In genomic region chr3:159829056-159829995, GRCh38 we compare ENCODE assay signal across 8 cellular contexts. TPM values are rescaled to one million over a fixed set of nuclear protein-coding genes. Genes with fewer than 3 reads are reported as not detected.
DNase-seq lines count a peak whose midpoint lies in the region; ATAC-seq lines count a peak whose summit lies in the region.

No MANE protein-coding gene starts in this region.

- ATAC-seq in right cardiac atrium (peak in 1 of 2 donors; percentile 58), GM18867 (IDR thresholded peaks at IDR 0.05; ENCODE audit: unreplicated experiment) (no peak)
- no peak for ATAC-seq in stimulated activated naive B cell treated with anti-CD40 and anti-IgM and Interleukin-4, amounts not matched to agents 10 μg/mL and 1 μg/mL and 100 μg/mL, for 72 hours (replicated peaks)

- no peak overlapping the region for H3K4me3 ChIP-seq in right cardiac atrium (ENCODE audit: low read length)

- no peaks in the 10 kb centered on the region for H3K9me3 ChIP-seq in right cardiac atrium (ENCODE audit: control insufficient read depth, low read length)

- no peaks in the 10 kb centered on the region for H3K27me3 ChIP-seq in right cardiac atrium (ENCODE audit: control insufficient read depth, insufficient read depth)

- H3K27ac ChIP-seq in right cardiac atrium (ENCODE audit: low read length) = no peak overlapping the region

- no peaks in the 10 kb centered on the region for H3K27me3 Mint-ChIP-seq in activated CD4-positive, alpha-beta T cell treated with anti-CD3 and anti-CD28 coated beads, Interleukin-2, amount 10 ng/mL, durations not matched to agents 24 days and 14 days
- H3K27me3 Mint-ChIP-seq in stimulated activated naive B cell treated with anti-CD40 and anti-IgM and Interleukin-4, amounts not matched to agents 10 μg/mL and 1 μg/mL and 100 μg/mL, for 72 hours = no peaks in the 10 kb centered on the region

- WGBS in right cardiac atrium = 74% methylated on average over 10 of the region's 10 CpGs

- DNase-seq in A172 (ENCODE audit: low spot score) (peak; percentile 66), M059J (ENCODE audit: low read depth) (peak; percentile 78), SK-MEL-5 (ENCODE audit: low read depth, low spot score) (peak; percentile 63), right cardiac atrium (peak in 2 of 3 donors; percentile 34 to 65), iPS-NIHi11 (ENCODE audit: low spot score) (no peak)
- DNase-seq in activated CD4-positive, alpha-beta T cell treated with anti-CD3 and anti-CD28 coated beads, Interleukin-2, amount 10 ng/mL, durations not matched to agents 24 days and 14 days = no peak
- no peak for DNase-seq in stimulated activated naive B cell treated with anti-CD40 and anti-IgM and Interleukin-4, amounts not matched to agents 10 μg/mL and 1 μg/mL and 100 μg/mL, for 72 hours

- H3K36me3 Mint-ChIP-seq in activated CD4-positive, alpha-beta T cell treated with anti-CD3 and anti-CD28 coated beads, Interleukin-2, amount 10 ng/mL, durations not matched to agents 24 days and 14 days (ENCODE audit: low read depth) = no peaks in the 10 kb centered on the region
- no peaks in the 10 kb centered on the region for H3K36me3 Mint-ChIP-seq in stimulated activated naive B cell treated with anti-CD40 and anti-IgM and Interleukin-4, amounts not matched to agents 10 μg/mL and 1 μg/mL and 100 μg/mL, for 72 hours

- no peaks in the 10 kb centered on the region for H3K9me3 Mint-ChIP-seq in activated CD4-positive, alpha-beta T cell treated with anti-CD3 and anti-CD28 coated beads, Interleukin-2, amount 10 ng/mL, durations not matched to agents 24 days and 14 days
- H3K9me3 Mint-ChIP-seq in stimulated activated naive B cell treated with anti-CD40 and anti-IgM and Interleukin-4, amounts not matched to agents 10 μg/mL and 1 μg/mL and 100 μg/mL, for 72 hours = no peaks in the 10 kb centered on the region

- H3K4me3 Mint-ChIP-seq in activated CD4-positive, alpha-beta T cell treated with anti-CD3 and anti-CD28 coated beads, Interleukin-2, amount 10 ng/mL, durations not matched to agents 24 days and 14 days = no peak overlapping the region
- H3K4me3 Mint-ChIP-seq in stimulated activated naive B cell treated with anti-CD40 and anti-IgM and Interleukin-4, amounts not matched to agents 10 μg/mL and 1 μg/mL and 100 μg/mL, for 72 hours = no peak overlapping the region

- peaks cover 4% of the 10 kb centered on the region for H3K4me1 ChIP-seq in right cardiac atrium (ENCODE audit: control insufficient read depth, insufficient read depth, low read length)

- intact Hi-C loops in right cardiac atrium (cut with DNase I) = loop anchor here in 3 of 4 donors (5.0 to 10.0 kb wide), 3 partner anchors 53 to 178 kb away; no protein-coding TSS in a partner anchor
- intact Hi-C loops in activated CD4-positive, alpha-beta T cell treated with anti-CD3 and anti-CD28 coated beads, Interleukin-2, amount 10 ng/mL, durations not matched to agents 24 days and 14 days (cut with micrococcal nuclease) = no loop called here

- H3K27ac Mint-ChIP-seq in activated CD4-positive, alpha-beta T cell treated with anti-CD3 and anti-CD28 coated beads, Interleukin-2, amount 10 ng/mL, durations not matched to agents 24 days and 14 days = no peak overlapping the region
- no peak overlapping the region for H3K27ac Mint-ChIP-seq in stimulated activated naive B cell treated with anti-CD40 and anti-IgM and Interleukin-4, amounts not matched to agents 10 μg/mL and 1 μg/mL and 100 μg/mL, for 72 hours

- no peaks in the 10 kb centered on the region for H3K4me1 Mint-ChIP-seq in activated CD4-positive, alpha-beta T cell treated with anti-CD3 and anti-CD28 coated beads, Interleukin-2, amount 10 ng/mL, durations not matched to agents 24 days and 14 days
- no peaks in the 10 kb centered on the region for H3K4me1 Mint-ChIP-seq in stimulated activated naive B cell treated with anti-CD40 and anti-IgM and Interleukin-4, amounts not matched to agents 10 μg/mL and 1 μg/mL and 100 μg/mL, for 72 hours

- in situ Hi-C loops in SK-MEL-5 (cut with HindIII; ENCODE audit: low pct_unique_long_range_greater_than_20kb, low sequenced_read_pairs) = no loop called here

RNA-seq across cellular contexts. Expression of gene SCHIP1, which starts 10.3 kb away (rescaled TPM):
- total RNA-seq in A172 (2014; rRNA removed; shearing (Covaris generic)) = 0.43 and 43.0 TPM in 2 replicates
- 0.49 and 0.89 TPM in 2 replicates for total RNA-seq in M059J (2014; rRNA removed; shearing (Covaris generic))
- 0.03 and 0.08 TPM in 2 replicates for total RNA-seq in SK-MEL-5 (2014; rRNA removed; shearing (Covaris generic))
- polyA plus RNA-seq in SK-MEL-5 (2015; cell fraction: cytosol; rRNA removed) = not detected in 2 replicates
- 1.3 and 1.5 TPM in 2 replicates for polyA plus RNA-seq in SK-MEL-5 (2015; cell fraction: nucleus; rRNA removed)
- 10 to 100 TPM; 34.7 to 53.7 (median 44.0) TPM for total RNA-seq in right cardiac atrium
- 61.0 TPM for polyA plus RNA-seq in right cardiac atrium
- 0.05 TPM in 1 of 2 replicates, not detected in the other for total RNA-seq in activated CD4-positive, alpha-beta T cell treated with anti-CD3 and anti-CD28 coated beads, Interleukin-2, amount 10 ng/mL, durations not matched to agents 24 days and 14 days

Comparison
In these comparisons a context has a peak if more than half of its experiments do, and no peak if none do; other contexts are left out.
1. DNase-seq: peak in A172 (single experiment), M059J (single experiment), SK-MEL-5 (single experiment) and right cardiac atrium (2 of 3); none in activated CD4-positive, alpha-beta T cell treated with anti-CD3 and anti-CD28 coated beads, Interleukin-2, amount 10 ng/mL, durations not matched to agents 24 days and 14 days (single experiment), iPS-NIHi11 (single experiment) and stimulated activated naive B cell treated with anti-CD40 and anti-IgM and Interleukin-4, amounts not matched to agents 10 μg/mL and 1 μg/mL and 100 μg/mL, for 72 hours (single experiment).